ENCODE assay signal across 1 cellular context in genomic region chr22:49820984-49821383, GRCh38.
A peak's percentile ranks its signal among the peaks of the same experiment; 100 is the strongest.
TF ChIP-seq lines count a peak whose summit lies in the region.

No MANE protein-coding gene starts in this region.

TF ChIP-seq in HepG2, 621 proteins besides CTCF, POLR2A, EP300 and RAD21:
- TF ChIP-seq ZNF678 (CRISPR knock-in tag; IDR thresholded peaks at IDR 0.05) = no peak
- peak; percentile 39; the same call in 1 of the 2 replicates for TF ChIP-seq ZNF263 (CRISPR knock-in tag; IDR thresholded peaks at IDR 0.05)
- TF ChIP-seq SNAI1 (CRISPR knock-in tag; IDR thresholded peaks at IDR 0.05; ENCODE audit: borderline replicate concordance) = no peak
- TF ChIP-seq ZNF790 (CRISPR knock-in tag; IDR thresholded peaks at IDR 0.05; ENCODE audit: borderline replicate concordance) = no peak
